Comparison of ENCODE assay signal across 8 cellular contexts in the genomic region with DNA sequence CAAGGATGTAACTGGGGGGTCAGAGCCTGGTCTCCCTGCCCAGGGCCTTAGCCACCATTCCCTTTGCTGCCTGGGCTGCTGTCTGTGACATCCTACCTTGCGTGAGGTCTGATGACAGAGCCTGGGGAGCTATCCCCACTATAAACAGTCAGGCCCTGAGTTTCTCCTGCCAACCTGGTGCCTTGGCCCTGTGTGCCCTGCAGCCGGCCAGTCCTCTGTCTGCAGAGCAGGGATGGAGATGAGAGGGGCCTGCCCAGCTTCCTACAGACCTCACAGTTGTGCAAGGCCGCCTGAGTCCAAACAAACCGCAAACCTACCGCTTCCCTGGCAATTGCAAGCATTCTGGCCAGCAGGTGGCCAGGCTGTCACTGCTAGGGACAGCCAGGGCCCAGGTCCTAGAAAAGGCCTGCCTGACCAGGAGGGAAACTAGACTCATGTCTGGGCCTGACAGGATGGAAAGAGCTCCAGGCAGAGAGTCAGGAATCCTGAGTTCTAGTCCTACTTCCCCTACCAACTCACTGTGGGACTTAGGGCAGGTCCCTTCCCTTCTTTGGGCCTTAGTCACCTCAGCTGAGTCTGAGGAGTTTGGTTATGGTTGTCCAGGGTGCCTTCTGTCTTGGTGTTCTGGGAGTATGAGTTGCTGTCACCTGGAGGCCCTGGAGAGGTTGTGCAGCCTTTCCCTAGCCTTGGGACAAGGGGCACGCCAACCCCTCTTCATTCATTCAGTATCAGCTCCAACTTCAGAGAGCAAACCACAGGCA.
DNase-seq lines count a peak whose midpoint lies in the region; ATAC-seq and TF ChIP-seq lines count a peak whose summit lies in the region.

No MANE protein-coding gene starts in this region.

- TF ChIP-seq CTCF in choroid plexus epithelial cell (conservative IDR thresholded peaks at IDR 0.05; ENCODE audit: low read depth, low read length): peak; percentile 63
- TF ChIP-seq CTCF in mucosa of descending colon (IDR thresholded peaks at IDR 0.05): no peak
- TF ChIP-seq CTCF in esophagus squamous epithelium (IDR thresholded peaks at IDR 0.05): peak in 3 of 6 experiments; percentile 15 to 52 (median 32)

- no peak for TF ChIP-seq POLR2A in esophagus squamous epithelium (IDR thresholded peaks at IDR 0.05)

- intact Hi-C loops in mucosa of descending colon (cut with DNase I, micrococcal nuclease): no loop called here
- intact Hi-C loops in esophagus squamous epithelium (cut with DNase I): no loop called here

- WGBS in esophagus squamous epithelium, 2 donors: 86 to 100% methylated on average over 2 of the region's 6 CpGs

- no peaks in the 10 kb centered on the region for H3K36me3 ChIP-seq in mucosa of descending colon (ENCODE audit: low read depth)
- H3K36me3 ChIP-seq in esophagus squamous epithelium: no peaks in the 10 kb centered on the region

- ATAC-seq in mucosa of descending colon (peak; percentile 77), HG02981 (IDR thresholded peaks at IDR 0.05; ENCODE audit: unreplicated experiment) (no peak)

- H3K4me3 ChIP-seq in choroid plexus epithelial cell (ENCODE audit: low read depth, low read length) (no peak overlapping the region), mucosa of descending colon (no peak overlapping the region), esophagus squamous epithelium (no peak overlapping the region)

- DNase-seq in Caki2 (ENCODE audit: low read depth) (peak; percentile 50), NCI-H146 treated with DMSO at 0.1 percent for 48 hours (lab: John Stamatoyannopoulos, UW; ENCODE audit: unreplicated experiment) (peak; percentile 27), choroid plexus epithelial cell (ENCODE audit: low read depth) (peak; percentile 68), mucosa of descending colon (peak in 2 of 3 donors; percentile 65 to 66), NCI-H345 treated with DMSO at 0.1 percent for 48 hours (lab: John Stamatoyannopoulos, UW; ENCODE audit: unreplicated experiment) (no peak), esophagus squamous epithelium (lab: John Stamatoyannopoulos, UW) (no peak), LoVo (ENCODE audit: low spot score) (no peak)

- H3K27ac ChIP-seq in esophagus squamous epithelium: no peak overlapping the region

- peaks cover 5% of the 10 kb centered on the region for H3K4me1 ChIP-seq in mucosa of descending colon (ENCODE audit: low read depth)
- H3K4me1 ChIP-seq in esophagus squamous epithelium: no peaks in the 10 kb centered on the region

- in situ Hi-C loops in Caki2 (cut with HindIII; ENCODE audit: low pct_unique_long_range_greater_than_20kb, low sequenced_read_pairs): no loop called here

- H3K9me3 ChIP-seq in mucosa of descending colon (no peaks in the 10 kb centered on the region), esophagus squamous epithelium (no peaks in the 10 kb centered on the region)

- H3K27me3 ChIP-seq in esophagus squamous epithelium: peaks cover 0 to 6% (median 0%) of the 10 kb centered on the region in 4 donors

Comparison
In these comparisons a context has a peak if more than half of its experiments do, and no peak if none do; other contexts are left out.
1. DNase-seq: peak in Caki2 (single experiment), NCI-H146 treated with DMSO at 0.1 percent for 48 hours (single experiment), choroid plexus epithelial cell (single experiment) and mucosa of descending colon (2 of 3); none in NCI-H345 treated with DMSO at 0.1 percent for 48 hours (single experiment), esophagus squamous epithelium (single experiment) and LoVo (single experiment).